Comparison of ENCODE assay signal across 28 cellular contexts in the genomic region with DNA sequence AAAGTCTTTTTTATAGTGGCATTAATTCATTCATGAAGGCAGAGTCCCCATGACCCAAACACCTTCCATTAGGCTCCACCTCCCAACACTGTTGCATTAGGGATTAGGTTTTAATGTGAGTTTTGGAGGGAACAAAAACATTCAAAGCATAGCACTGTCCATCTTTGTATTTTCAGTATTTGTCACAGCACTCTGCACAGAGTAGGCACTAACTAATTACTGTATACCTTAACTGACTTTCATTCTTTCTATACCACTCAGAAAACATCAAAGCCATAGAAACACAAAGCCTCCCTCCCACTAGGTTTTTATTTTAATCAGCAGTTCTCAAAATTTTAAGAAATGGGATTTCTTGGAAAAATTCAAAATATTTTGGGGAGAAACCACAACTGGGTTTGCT.
"Had no signal": no experiment of that assay in that cellular context is flagged by ENCODE, and none has a peak within 500 bp of the region (broad histone marks: within the 10 kb centered on the region; RNA-seq: fewer than 3 reads in every experiment).

No MANE protein-coding gene starts in this region.

- H3K4me3 Mint-ChIP-seq: mesothelial cell of epicardium, naive B cell, nephron, neural crest cell had no signal

- H3K27me3 Mint-ChIP-seq: naive B cell had no signal

- DNase-seq: hypothalamus; islet precursor cell; left ventricle myocardium inferior; mesendoderm; naive B cell; nucleus accumbens; pancreas; posterior cingulate gyrus; retina; right cardiac atrium; stimulated activated CD4-positive, alpha-beta T cell treated with anti-CD3 and anti-CD28 coated beads, Interleukin-12 subunit alpha, Interleukin-12 subunit beta, amount 100 ng/mL, for 4 hours; stimulated activated CD4-positive, alpha-beta T cell treated with anti-CD3 and anti-CD28 coated beads, Interleukin-15, amount 100 ng/mL, for 24 hours; stimulated activated CD4-positive, alpha-beta T cell treated with anti-CD3 and anti-CD28 coated beads, Interleukin-2, amount 100 ng/mL, for 24 hours; stimulated activated CD4-positive, alpha-beta T cell treated with anti-CD3 and anti-CD28 coated beads, Interleukin-4, amount 100 ng/mL, for 1 hour; stimulated activated naive CD4-positive, alpha-beta T cell; stomach; testis; thyroid gland; transverse colon; upper lobe of left lung had no signal

- H3K4me1 ChIP-seq: left ventricle myocardium inferior, prostate gland, testis, thyroid gland, upper lobe of left lung, vagina had no signal

- H3K36me3 Mint-ChIP-seq: naive B cell had no signal

- H3K27ac ChIP-seq: left ventricle myocardium inferior, pancreas, prostate gland, skin epidermis, stomach, testis, thyroid gland, transverse colon, upper lobe of left lung, vagina had no signal

- H3K4me1 Mint-ChIP-seq: naive B cell, neural crest cell had no signal

- H3K4me3 ChIP-seq: left ventricle myocardium inferior, lung, pancreas, prostate gland, skin epidermis, stomach, testis, thyroid gland, transverse colon, upper lobe of left lung, vagina had no signal

- H3K9me3 ChIP-seq: pancreas, prostate gland, testis, thyroid gland, transverse colon, upper lobe of left lung, vagina had no signal

- H3K27ac Mint-ChIP-seq: mesothelial cell of epicardium, naive B cell, nephron had no signal

- H3K27me3 ChIP-seq: pancreas, stomach, testis, thyroid gland, transverse colon, upper lobe of left lung, vagina had no signal

- ATAC-seq: pancreas, right cardiac atrium, sciatic nerve had no signal

- H3K36me3 ChIP-seq: left ventricle myocardium inferior, pancreas, prostate gland, stomach, thyroid gland, transverse colon, upper lobe of left lung, vagina had no signal
